26 cellular contexts compared by ENCODE assay signal in genomic region chrX:115337735-115338134, GRCh38. TPM values are rescaled to one million over a fixed set of nuclear protein-coding genes. Genes with fewer than 3 reads are reported as not detected.
A peak's percentile ranks its signal among the peaks of the same experiment; 100 is the strongest.
DNase-seq lines count a peak whose midpoint lies in the region; ATAC-seq and TF ChIP-seq lines count a peak whose summit lies in the region.
"Had no signal": no experiment of that assay in that cellular context is flagged by ENCODE, and none has a peak within 500 bp of the region (broad histone marks: within the 10 kb centered on the region; RNA-seq: fewer than 3 reads in every experiment).

No MANE protein-coding gene starts in this region.

- no peak for ATAC-seq in GM19035 (IDR thresholded peaks at IDR 0.05; ENCODE audit: unreplicated experiment)
- ATAC-seq: natural killer cell treated with Interleukin-12 subunit alpha and Interleukin-12 subunit beta and Interleukin-15 and Interleukin-18, amount 100 ng/mL, for 72 hours had no signal

- intact Hi-C loops in ascending aorta (cut with DNase I) = no loop called here

- no peaks in the 10 kb centered on the region for H3K27me3 ChIP-seq in ascending aorta
- H3K27me3 ChIP-seq: hepatocyte had no signal

- H3K36me3 ChIP-seq in ascending aorta = no peaks in the 10 kb centered on the region
- H3K36me3 ChIP-seq: thoracic aorta, WERI-Rb-1 had no signal

- no peak overlapping the region for H3K4me3 ChIP-seq in ascending aorta
- H3K4me3 ChIP-seq in fibroblast of the aortic adventitia (ENCODE audit: low read depth, low read length) = no peak overlapping the region
- H3K4me3 ChIP-seq: hepatocyte, thoracic aorta had no signal

- no peaks in the 10 kb centered on the region for H3K9me3 ChIP-seq in ascending aorta
- H3K9me3 ChIP-seq: thoracic aorta had no signal

- DNase-seq in DMS 273 (lab: John Stamatoyannopoulos, UW; ENCODE audit: unreplicated experiment) (peak; percentile 4), DMS 273 treated with DMSO at 0.1 percent for 48 hours (lab: John Stamatoyannopoulos, UW) (no peak), ascending aorta (ENCODE audit: low spot score in 2 of 2) (no peak), fibroblast of the aortic adventitia (ENCODE audit: low read depth) (peak; percentile 96), stromal cell of bone marrow (ENCODE audit: low read depth) (peak; percentile 71), hepatic stellate cell (ENCODE audit: low spot score) (no peak), NCI-H146 (lab: John Stamatoyannopoulos, UW) (no peak)
- DNase-seq: activated CD4-positive, alpha-beta T cell treated with anti-CD3 and anti-CD28 coated beads, Interleukin-2, amount 50 U/mL, for 4 hours; activated naive CD4-positive, alpha-beta T cell treated with anti-CD3 and anti-CD28 coated beads for 36 hours; activated T-cell treated with anti-CD3 and anti-CD28 coated beads for 4 hours; CD4-positive, CD25-positive, alpha-beta regulatory T cell; dermis blood vessel endothelial cell; DMS53; islet precursor cell; MV-4-11; NCI-H2029 treated with DMSO at 0.1 percent for 48 hours; WERI-Rb-1 had no signal

- peak overlapping the region; percentile 14 to 36 for H3K27ac ChIP-seq in ascending aorta
- H3K27ac ChIP-seq: 22Rv1, epithelial cell of prostate, hepatocyte, WERI-Rb-1 had no signal

- peaks cover 0 to 2% of the 10 kb centered on the region in 2 donors for H3K4me1 ChIP-seq in ascending aorta

- TF ChIP-seq CTCF in ascending aorta (IDR thresholded peaks at IDR 0.05) = no peak
- TF ChIP-seq CTCF in fibroblast of the aortic adventitia (IDR thresholded peaks at IDR 0.05; ENCODE audit: insufficient read depth, low read length) = no peak

RNA-seq across cellular contexts. Expression of gene LUZP4, which starts 48.2 kb away (rescaled TPM):
- not detected for total RNA-seq in ascending aorta
- total RNA-seq in fibroblast of the aortic adventitia (ENCODE audit: low replicate concordance) = not detected in 2 replicates
- total RNA-seq: activated naive CD4-positive, alpha-beta T cell treated with anti-CD3 and anti-CD28 coated beads for 36 hours; CD4-positive, CD25-positive, alpha-beta regulatory T cell; dermis blood vessel endothelial cell; hepatocyte; mesenteric fat pad; natural killer cell treated with Interleukin-12 subunit alpha and Interleukin-12 subunit beta and Interleukin-15 and Interleukin-18, amount 100 ng/mL, for 72 hours; NCI-H460; progenitor cell of endocrine pancreas; thoracic aorta had no signal

Comparison
In these comparisons a context has a peak if more than half of its experiments do, and no peak if none do; other contexts are left out.
1. DNase-seq: peak in DMS 273 (single experiment), fibroblast of the aortic adventitia (single experiment) and stromal cell of bone marrow (single experiment); none in DMS 273 treated with DMSO at 0.1 percent for 48 hours (single experiment), ascending aorta (0 of 2), hepatic stellate cell (single experiment) and NCI-H146 (single experiment).